ENCODE assay signal across 26 cellular contexts in the genomic region with DNA sequence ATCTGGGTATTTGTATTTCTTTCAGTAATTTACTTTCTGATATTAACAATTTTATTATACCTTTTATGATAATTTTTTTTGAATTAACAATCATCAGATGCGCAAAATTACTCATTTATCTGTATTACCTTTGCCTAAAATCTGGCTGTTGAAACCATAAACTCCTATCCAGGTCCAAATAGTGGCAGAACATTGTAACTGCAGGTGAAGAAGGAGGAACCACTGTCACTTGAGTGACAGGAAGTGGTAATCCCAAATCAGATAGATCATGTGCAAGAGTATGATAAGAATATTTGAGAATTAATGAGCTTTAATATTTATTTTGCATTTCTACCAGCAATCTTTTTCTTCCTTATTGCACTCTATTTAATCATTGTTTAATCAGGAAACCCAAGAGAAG.
DNase-seq lines count a peak whose midpoint lies in the region; ATAC-seq and TF ChIP-seq lines count a peak whose summit lies in the region.
"Had no signal": no experiment of that assay in that cellular context is flagged by ENCODE, and none has a peak within 500 bp of the region (broad histone marks: within the 10 kb centered on the region; RNA-seq: fewer than 3 reads in every experiment).

No MANE protein-coding gene starts in this region.

- no peaks in the 10 kb centered on the region for H3K27me3 Mint-ChIP-seq in HFFc6 (ENCODE audit: insufficient read depth)
- H3K27me3 Mint-ChIP-seq: activated naive CD8-positive, alpha-beta T cell treated with anti-CD3 and anti-CD28 coated beads, Interleukin-2, amount 10 ng/mL, durations not matched to agents 7 days and 5 days had no signal

- no peaks in the 10 kb centered on the region for H3K9me3 ChIP-seq in DOHH2 (ENCODE audit: control insufficient read depth, insufficient read depth, low read length)
- H3K9me3 ChIP-seq: SJSA1, thoracic aorta had no signal

- no peaks in the 10 kb centered on the region for H3K79me2 ChIP-seq in DOHH2 (ENCODE audit: control insufficient read depth, low read length)

- CTCF ChIA-PET in RWPE1 (lab: Yijun Ruan, JAX): no interaction called here

- ATAC-seq in GM19324 (IDR thresholded peaks at IDR 0.05; ENCODE audit: low FRiP score, unreplicated experiment) (no peak), GM19023 (IDR thresholded peaks at IDR 0.05; ENCODE audit: unreplicated experiment) (no peak)
- ATAC-seq: activated T-helper 17 cell treated with anti-CD3 and anti-CD28 coated beads, Interleukin-2, amount 50 U/mL, for 72 hours; right cardiac atrium had no signal

- H3K27ac Mint-ChIP-seq in HFFc6: no peak overlapping the region
- H3K27ac Mint-ChIP-seq: activated naive CD8-positive, alpha-beta T cell treated with anti-CD3 and anti-CD28 coated beads, Interleukin-2, amount 10 ng/mL, durations not matched to agents 7 days and 5 days; activated T-helper 17 cell treated with anti-CD3 and anti-CD28 coated beads, Interleukin-2, amount 50 U/mL, for 72 hours; brain; memory B cell; naive B cell had no signal

- no peaks in the 10 kb centered on the region for H3K27me3 ChIP-seq in DOHH2 (ENCODE audit: control insufficient read depth, low read length)
- H3K27me3 ChIP-seq: SJSA1 had no signal

- no peaks in the 10 kb centered on the region for H3K36me3 ChIP-seq in DOHH2 (ENCODE audit: control insufficient read depth, low read length)
- H3K36me3 ChIP-seq: SJSA1, thoracic aorta had no signal

- H3K4me3 ChIP-seq in DOHH2 (ENCODE audit: low read length) (peak overlapping the region; percentile 31; the same call in 1 of the 2 replicates), coronary artery (no peak overlapping the region)
- H3K4me3 ChIP-seq: SJSA1, thoracic aorta had no signal

- peak overlapping the region; percentile 46 for H3K4me2 ChIP-seq in DOHH2 (ENCODE audit: low read length)
- H3K4me2 ChIP-seq: KMS-11 had no signal

- DNase-seq in HFFc6: no peak
- no peak for DNase-seq in RWPE1 (ENCODE audit: low spot score)
- DNase-seq in iPS-NIHi11 (ENCODE audit: low spot score): peak; percentile 19
- DNase-seq in coronary artery (ENCODE audit: low spot score): no peak
- DNase-seq: activated CD4-positive, alpha-beta T cell treated with anti-CD3 and anti-CD28 coated beads for 1 hour; activated naive CD8-positive, alpha-beta T cell treated with anti-CD3 and anti-CD28 coated beads, Interleukin-2, amount 10 ng/mL, durations not matched to agents 7 days and 5 days; AML-193; Calu3; cortex of kidney; GF-D8; hippocampal formation; naive B cell; NCI-H1105; NCI-H2081 treated with DMSO at 0.1 percent for 48 hours; NCI-H526 treated with DMSO at 0.1 percent for 48 hours; OCI-M1; right cardiac atrium had no signal

- H3K9me2 ChIP-seq in DOHH2 (replicated peaks; ENCODE audit: control insufficient read depth, low read length): no peaks in the 10 kb centered on the region

- H4K20me1 ChIP-seq in DOHH2 (ENCODE audit: control insufficient read depth, insufficient read depth, low read depth, low read length): no peaks in the 10 kb centered on the region

- POLR2A ChIA-PET in RWPE1 (lab: Yijun Ruan, JAX; ENCODE audit: low non-redundant PET): no interaction called here

- no peak overlapping the region for H3K4me3 Mint-ChIP-seq in HFFc6
- H3K4me3 Mint-ChIP-seq: activated naive CD8-positive, alpha-beta T cell treated with anti-CD3 and anti-CD28 coated beads, Interleukin-2, amount 10 ng/mL, durations not matched to agents 7 days and 5 days; activated T-helper 17 cell treated with anti-CD3 and anti-CD28 coated beads, Interleukin-2, amount 50 U/mL, for 72 hours; brain; memory B cell; naive B cell had no signal

- H3K27ac ChIP-seq in DOHH2 (ENCODE audit: low read depth, low read length) (no peak overlapping the region), RWPE1 (no peak overlapping the region), coronary artery (no peak overlapping the region)
- H3K27ac ChIP-seq: KMS-11, SJSA1, thoracic aorta had no signal

- no peaks in the 10 kb centered on the region for H3K36me3 Mint-ChIP-seq in HFFc6 (ENCODE audit: low read depth)
- H3K36me3 Mint-ChIP-seq: activated naive CD8-positive, alpha-beta T cell treated with anti-CD3 and anti-CD28 coated beads, Interleukin-2, amount 10 ng/mL, durations not matched to agents 7 days and 5 days; brain; memory B cell; naive B cell had no signal

- no peaks in the 10 kb centered on the region for H3K9me3 Mint-ChIP-seq in HFFc6
- H3K9me3 Mint-ChIP-seq: activated T-helper 17 cell treated with anti-CD3 and anti-CD28 coated beads, Interleukin-2, amount 50 U/mL, for 72 hours had no signal

- TF ChIP-seq CTCF in DOHH2 (IDR thresholded peaks at IDR 0.05; ENCODE audit: low read depth, low read length, poor library complexity, severe bottlenecking): peak; percentile 28
- peak; percentile 47 for TF ChIP-seq CTCF in HFFc6 (IDR thresholded peaks at IDR 0.05)
- TF ChIP-seq CTCF in RWPE1 (conservative IDR thresholded peaks at IDR 0.05; ENCODE audit: low read depth): 0 out of 2 replicates have a peak, but pooled peaks have one; percentile 8
- TF ChIP-seq CTCF in coronary artery (IDR thresholded peaks at IDR 0.05): no peak

- peaks cover 55% of the 10 kb centered on the region for H3K4me1 ChIP-seq in DOHH2 (ENCODE audit: control insufficient read depth, low read length)
- H3K4me1 ChIP-seq: SJSA1 had no signal

- H3K4me1 Mint-ChIP-seq in HFFc6 (ENCODE audit: low read depth): peaks cover 23% of the 10 kb centered on the region
- H3K4me1 Mint-ChIP-seq: activated naive CD8-positive, alpha-beta T cell treated with anti-CD3 and anti-CD28 coated beads, Interleukin-2, amount 10 ng/mL, durations not matched to agents 7 days and 5 days; activated T-helper 17 cell treated with anti-CD3 and anti-CD28 coated beads, Interleukin-2, amount 50 U/mL, for 72 hours; brain; memory B cell; naive B cell had no signal

- H3F3A ChIP-seq in DOHH2 (ENCODE audit: control insufficient read depth, insufficient read depth): no peaks in the 10 kb centered on the region
